19 cellular contexts compared by ENCODE assay signal in genomic region chr9:124743686-124744348, GRCh38. TPM values are rescaled to one million over a fixed set of nuclear protein-coding genes. Genes with fewer than 3 reads are reported as not detected.
DNase-seq lines count a peak whose midpoint lies in the region; ATAC-seq and TF ChIP-seq lines count a peak whose summit lies in the region.
"Had no signal": no experiment of that assay in that cellular context is flagged by ENCODE, and none has a peak within 500 bp of the region (broad histone marks: within the 10 kb centered on the region; RNA-seq: fewer than 3 reads in every experiment).

No MANE protein-coding gene starts in this region.

- peak overlapping the region; percentile 26 for H3K4me2 ChIP-seq in osteoblast (ENCODE audit: insufficient read depth, low read length)

- in situ Hi-C loops in astrocyte of the spinal cord (cut with HindIII; ENCODE audit: low sequenced_read_pairs): no loop called here

- no peaks in the 10 kb centered on the region for H3K27me3 ChIP-seq in osteoblast (ENCODE audit: insufficient read depth, low read length)
- H3K27me3 ChIP-seq: BLaER1 treated with 17β-estradiol and CSF1 and Interleukin-3, amounts not matched to agents 10 nM and 100 nM; gastroesophageal sphincter; uterus had no signal

- no peak overlapping the region for H3K4me3 ChIP-seq in astrocyte of the spinal cord (ENCODE audit: low read depth, low read length)
- no peak overlapping the region for H3K4me3 ChIP-seq in osteoblast (ENCODE audit: insufficient read depth, low read length)
- H3K4me3 ChIP-seq: BLaER1 treated with 17β-estradiol and CSF1 and Interleukin-3, amounts not matched to agents 10 nM and 100 nM; gastroesophageal sphincter; uterus had no signal

- no peak overlapping the region for H2AFZ ChIP-seq in osteoblast (ENCODE audit: low read length)

- H3K9me3 ChIP-seq in osteoblast (ENCODE audit: low read depth, low read length): no peaks in the 10 kb centered on the region
- H3K9me3 ChIP-seq: BLaER1 treated with 17β-estradiol and CSF1 and Interleukin-3, amounts not matched to agents 10 nM and 100 nM; gastroesophageal sphincter; uterus had no signal

- no peaks in the 10 kb centered on the region for H3K36me3 ChIP-seq in osteoblast (ENCODE audit: insufficient read depth, low read length)
- H3K36me3 ChIP-seq: BLaER1 treated with 17β-estradiol and CSF1 and Interleukin-3, amounts not matched to agents 10 nM and 100 nM; gastroesophageal sphincter; uterus had no signal

- H3K4me1 ChIP-seq in osteoblast (ENCODE audit: insufficient read depth, low read length): no peaks in the 10 kb centered on the region
- H3K4me1 ChIP-seq: gastroesophageal sphincter, uterus had no signal

- no peaks in the 10 kb centered on the region for H3K79me2 ChIP-seq in osteoblast (ENCODE audit: insufficient read depth, low read length)

- no peaks in the 10 kb centered on the region for H4K20me1 ChIP-seq in osteoblast (ENCODE audit: insufficient read depth, low read length)
- H4K20me1 ChIP-seq: BLaER1 treated with 17β-estradiol and CSF1 and Interleukin-3, amounts not matched to agents 10 nM and 100 nM had no signal

- no peak overlapping the region for H3K27ac ChIP-seq in osteoblast (ENCODE audit: low read depth, low read length)
- H3K27ac ChIP-seq: BLaER1 treated with 17β-estradiol and CSF1 and Interleukin-3, amounts not matched to agents 10 nM and 100 nM; gastroesophageal sphincter; uterus had no signal

- no peak for TF ChIP-seq CTCF in astrocyte of the spinal cord (IDR thresholded peaks at IDR 0.05; ENCODE audit: low read depth, low read length)
- no peak for TF ChIP-seq CTCF in osteoblast (IDR thresholded peaks at IDR 0.05; ENCODE audit: extremely low read depth, low read depth, low read length)

- ATAC-seq in GM21360 (IDR thresholded peaks at IDR 0.05; ENCODE audit: unreplicated experiment): no peak
- ATAC-seq: gastroesophageal sphincter had no signal

- DNase-seq in EL (peak; percentile 46), MV-4-11 (lab: John Stamatoyannopoulos, UW) (peak; percentile 22), astrocyte of the spinal cord (ENCODE audit: low read depth, low spot score) (peak; percentile 35), osteoblast (ENCODE audit: insufficient read length, low spot score, missing footprints) (no peak), DMS 273 treated with DMSO at 0.1 percent for 48 hours (lab: John Stamatoyannopoulos, UW) (no peak), SHP77 (lab: John Stamatoyannopoulos, UW) (no peak)
- DNase-seq in stimulated activated CD4-positive, alpha-beta T cell treated with anti-CD3 and anti-CD28 coated beads, Interleukin-15, amount 100 ng/mL, for 24 hours: no peak
- DNase-seq: activated CD4-positive, CD25-positive, alpha-beta regulatory T cell treated with anti-CD3 and anti-CD28 coated beads, Interleukin-2, amount 50 U/mL, for 72 hours; activated naive CD4-positive, alpha-beta T cell treated with anti-CD3 and anti-CD28 coated beads, Interleukin-2, amount 50 U/mL, for 16 hours; caudate nucleus; DMS79 treated with DMSO at 0.1 percent for 48 hours; H9; NCI-H1930; NCI-H524 treated with DMSO at 0.1 percent for 48 hours; stimulated activated naive CD4-positive, alpha-beta T cell; uterus had no signal

RNA-seq across cellular contexts. Expression of gene NR6A1, which starts 27.3 kb away (rescaled TPM):
- 0.36 and 0.88 TPM in 2 replicates for total RNA-seq in osteoblast

RNA-seq across cellular contexts. Expression of gene OLFML2A, which starts 33.1 kb away (rescaled TPM):
- total RNA-seq in osteoblast: 27.1 and 29.7 TPM in 2 replicates

Comparison
In these comparisons a context has a peak if more than half of its experiments do, and no peak if none do; other contexts are left out.
1. DNase-seq: peak in EL (single experiment), MV-4-11 (single experiment) and astrocyte of the spinal cord (single experiment); none in osteoblast (single experiment), stimulated activated CD4-positive, alpha-beta T cell treated with anti-CD3 and anti-CD28 coated beads, Interleukin-15, amount 100 ng/mL, for 24 hours (single experiment), DMS 273 treated with DMSO at 0.1 percent for 48 hours (single experiment) and SHP77 (0 of 2).